In the genomic region with DNA sequence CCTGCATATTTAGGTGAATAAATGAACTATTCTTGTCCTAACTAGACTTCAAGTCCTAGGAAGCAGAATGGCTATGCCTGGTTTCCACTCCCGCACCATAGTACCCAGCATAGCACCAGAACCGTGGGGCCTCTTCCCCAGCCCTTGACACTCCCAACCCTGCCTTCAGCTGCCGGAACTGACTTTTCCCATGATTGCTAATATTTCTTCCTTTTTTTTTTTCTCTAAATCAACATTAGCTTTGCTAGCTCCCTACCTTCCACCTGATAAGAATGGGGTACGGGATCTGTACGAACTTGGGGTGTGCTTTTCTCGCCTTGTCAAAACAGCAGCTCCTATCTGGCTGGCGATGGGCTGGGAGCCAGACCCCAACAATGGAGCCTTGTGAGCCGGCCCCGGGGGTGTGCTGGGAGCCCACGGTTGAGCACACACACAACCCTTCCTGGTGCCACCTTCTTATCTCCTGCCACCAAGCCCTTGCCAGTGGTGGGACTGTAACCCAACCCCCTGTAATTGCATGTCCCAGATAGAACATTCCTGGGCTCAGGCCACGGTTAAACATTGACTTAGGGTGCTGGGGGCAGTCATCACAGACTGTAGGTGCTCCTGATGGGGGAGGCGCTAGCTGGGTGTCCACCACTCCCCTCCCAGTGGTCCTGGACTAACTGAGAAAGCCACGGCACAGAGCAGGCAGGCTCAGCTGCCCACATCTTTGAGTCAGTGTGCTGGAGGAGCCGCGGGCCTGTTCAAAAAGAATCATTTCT, we compare ENCODE assay signal across 1 cellular context.
TF ChIP-seq lines count a peak whose summit lies in the region.

No MANE protein-coding gene starts in this region.

TF ChIP-seq in liver, 16 proteins besides CTCF, POLR2A, EP300 and RAD21 (continued from another document):
- TF ChIP-seq, protein P1, sequence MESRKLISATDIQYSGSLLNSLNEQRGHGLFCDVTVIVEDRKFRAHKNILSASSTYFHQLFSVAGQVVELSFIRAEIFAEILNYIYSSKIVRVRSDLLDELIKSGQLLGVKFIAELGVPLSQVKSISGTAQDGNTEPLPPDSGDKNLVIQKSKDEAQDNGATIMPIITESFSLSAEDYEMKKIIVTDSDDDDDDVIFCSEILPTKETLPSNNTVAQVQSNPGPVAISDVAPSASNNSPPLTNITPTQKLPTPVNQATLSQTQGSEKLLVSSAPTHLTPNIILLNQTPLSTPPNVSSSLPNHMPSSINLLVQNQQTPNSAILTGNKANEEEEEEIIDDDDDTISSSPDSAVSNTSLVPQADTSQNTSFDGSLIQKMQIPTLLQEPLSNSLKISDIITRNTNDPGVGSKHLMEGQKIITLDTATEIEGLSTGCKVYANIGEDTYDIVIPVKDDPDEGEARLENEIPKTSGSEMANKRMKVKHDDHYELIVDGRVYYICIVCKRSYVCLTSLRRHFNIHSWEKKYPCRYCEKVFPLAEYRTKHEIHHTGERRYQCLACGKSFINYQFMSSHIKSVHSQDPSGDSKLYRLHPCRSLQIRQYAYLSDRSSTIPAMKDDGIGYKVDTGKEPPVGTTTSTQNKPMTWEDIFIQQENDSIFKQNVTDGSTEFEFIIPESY (IDR thresholded peaks at IDR 0.05), result peak; percentile 59
- no peak for TF ChIP-seq TAF1 (conservative IDR thresholded peaks at IDR 0.05)
